In genomic region chr15:77895145-77895544, GRCh38 we compare ENCODE assay signal across 7 cellular contexts.
DNase-seq lines count a peak whose midpoint lies in the region; ATAC-seq, FAIRE-seq and TF ChIP-seq lines count a peak whose summit lies in the region.
"Not testable (repeated sequence)": the region's sequence is repeated elsewhere in the genome, so short reads cannot be mapped to it uniquely, and the experiment has no call there.

No MANE protein-coding gene starts in this region.

- H3K4me2 ChIP-seq in K562 (ENCODE audit: insufficient read depth, low read length): not testable (repeated sequence)

- H3K4me1 Mint-ChIP-seq in CD14-positive monocyte: peaks cover 24% of the 10 kb centered on the region

- TF ChIP-seq POLR2A in K562 (conservative IDR thresholded peaks at IDR 0.05); spleen (IDR thresholded peaks at IDR 0.05): not testable (repeated sequence)

- not testable (repeated sequence) for H3K27me3 Mint-ChIP-seq in CD14-positive monocyte (ENCODE audit: low read depth in 3 of 3)

- not testable (repeated sequence) for H3K36me3 Mint-ChIP-seq in CD14-positive monocyte

- not testable (repeated sequence) for BruUV-seq in K562 (replicated peaks; lab: Mats Ljungman, UMichigan)

- in situ Hi-C loops in KBM-7 (cut with MboI; ENCODE audit: low pct_unique_long_range_greater_than_20kb, low sequenced_read_pairs); K562 (cut with MboI): not testable (repeated sequence)

- TF ChIP-seq RAD21 in K562 (CRISPR knock-in tag; conservative IDR thresholded peaks at IDR 0.05 in 1 of 2, IDR thresholded peaks at IDR 0.05 in 1 of 2): not testable (repeated sequence)

- not testable (repeated sequence) for H3K9me1 ChIP-seq in K562 (ENCODE audit: control insufficient read depth, insufficient read depth, low read length)

- TF ChIP-seq CTCF in CD14-positive monocyte (IDR thresholded peaks at IDR 0.05); RWPE2 (IDR thresholded peaks at IDR 0.05; ENCODE audit: poor library complexity, severe bottlenecking); K562 (IDR thresholded peaks at IDR 0.05 in 2 of 3, conservative IDR thresholded peaks at IDR 0.05 in 1 of 3; ENCODE audit: insufficient read depth in 2 of 3, low read depth in 1 of 3, low read length in 3 of 3); kidney (IDR thresholded peaks at IDR 0.05; ENCODE audit: borderline replicate concordance, extremely low read depth, insufficient read depth); spleen (IDR thresholded peaks at IDR 0.05 in 8 of 11, conservative IDR thresholded peaks at IDR 0.05 in 3 of 11): not testable (repeated sequence)

- H3K79me2 ChIP-seq in K562 (ENCODE audit: control insufficient read depth, insufficient read depth, low read length): not testable (repeated sequence)

- peak; percentile 52 for FAIRE-seq in K562 (lab: Jason Lieb, UNC)
- not testable (repeated sequence) for FAIRE-seq in kidney (lab: Jason Lieb, UNC)

- not testable (repeated sequence) for H3K4me1 ChIP-seq in RWPE2 (ENCODE audit: insufficient read depth, poor library complexity, severe bottlenecking); K562 (replicated peaks in 1 of 2; ENCODE audit: control insufficient read depth in 2 of 2, insufficient read depth in 2 of 2, low read length in 2 of 2); kidney (ENCODE audit: control insufficient read depth in 1 of 2, insufficient read depth in 1 of 2, low read depth in 1 of 2, low read length in 2 of 2); spleen

- H3K4me3 ChIP-seq in RWPE2 (ENCODE audit: severe bottlenecking); K562; kidney (ENCODE audit: low read length in 2 of 2); spleen: not testable (repeated sequence)

- not testable (repeated sequence) for H3K9me3 Mint-ChIP-seq in CD14-positive monocyte

- H3K27ac ChIP-seq in RWPE2 (ENCODE audit: poor library complexity, severe bottlenecking); K562 (ENCODE audit: extremely low read depth, low read depth, low read length); kidney (ENCODE audit: low read depth in 2 of 2, low read length in 2 of 2); spleen: not testable (repeated sequence)

- not testable (repeated sequence) for ATAC-seq in RWPE2 (ENCODE audit: low read depth); K562

- intact Hi-C loops in CD14-positive monocyte (cut with micrococcal nuclease); K562 (cut with micrococcal nuclease); kidney (cut with DNase I); spleen (cut with DNase I; ENCODE audit: low total_unique reads): not testable (repeated sequence)

- WGBS in K562 (ENCODE audit: insufficient coverage, low coverage, missing lambda C conversion rate): 0% methylated on average over 2 of the region's 4 CpGs
- WGBS in spleen, 5 donors: 49 to 62% (median 56%) methylated on average over 4 of the region's 4 CpGs

- H3K9ac ChIP-seq in K562 (ENCODE audit: insufficient read depth in 1 of 2, low read depth in 2 of 2, low read length in 2 of 2); kidney (ENCODE audit: low read length in 2 of 2): not testable (repeated sequence)

- H3K36me3 ChIP-seq in RWPE2 (ENCODE audit: low read depth); K562 (ENCODE audit: control insufficient read depth, insufficient read depth, low read length); kidney (ENCODE audit: control insufficient read depth in 1 of 2, insufficient read depth in 2 of 2, low read length in 2 of 2); spleen: not testable (repeated sequence)

- H3K4me3 Mint-ChIP-seq in CD14-positive monocyte: peak overlapping the region; percentile 8 to 62

- not testable (repeated sequence) for H3K9me3 ChIP-seq in RWPE2 (ENCODE audit: severe bottlenecking); K562 (replicated peaks; ENCODE audit: control insufficient read depth, insufficient read depth, low read depth, low read length); kidney (ENCODE audit: control insufficient read depth in 1 of 2, low read length in 2 of 2); spleen

- CTCF ChIA-PET in K562 (lab: Yijun Ruan, JAX; ENCODE audit: low intra/inter-chr PET ratio): not testable (repeated sequence)

- not testable (repeated sequence) for TF ChIP-seq EP300 in K562 (IDR thresholded peaks at IDR 0.05; ENCODE audit: low read length)

- not testable (repeated sequence) for H4K20me1 ChIP-seq in K562 (replicated peaks; ENCODE audit: control insufficient read depth, insufficient read depth, low read length)

- POLR2A ChIA-PET in K562 (lab: Yijun Ruan, JAX): not testable (repeated sequence)

- H3K27me3 ChIP-seq in RWPE2 (ENCODE audit: insufficient read depth, poor library complexity, severe bottlenecking) (peaks cover 16% of the 10 kb centered on the region), K562 (ENCODE audit: control insufficient read depth in 2 of 2, insufficient read depth in 2 of 2, low read length in 2 of 2) (peaks cover 7 to 55% of the 10 kb centered on the region in 2 experiments)
- not testable (repeated sequence) for H3K27me3 ChIP-seq in spleen (replicated peaks in 1 of 7)

- peak overlapping the region in 1 of 7 donors; percentile 14 for H3K27ac Mint-ChIP-seq in CD14-positive monocyte

- not testable (repeated sequence) for DNase-seq in CD14-positive monocyte (ENCODE audit: low spot score); K562 (ENCODE audit: extremely low read depth in 1 of 4, low spot score in 3 of 4)
- DNase-seq in KBM-7 (peak; percentile 43), NOMO-1 treated with DMSO at 0.1 percent for 48 hours (lab: John Stamatoyannopoulos, UW; ENCODE audit: unreplicated experiment) (peak; percentile 15), RWPE2 (ENCODE audit: low spot score) (peak; percentile 24), kidney (peak; percentile 19), spleen (peak; percentile 39)

- not testable (repeated sequence) for H2AFZ ChIP-seq in K562 (ENCODE audit: low read depth, low read length)
